ENCODE assay signal across 1 cellular context in the genomic region with DNA sequence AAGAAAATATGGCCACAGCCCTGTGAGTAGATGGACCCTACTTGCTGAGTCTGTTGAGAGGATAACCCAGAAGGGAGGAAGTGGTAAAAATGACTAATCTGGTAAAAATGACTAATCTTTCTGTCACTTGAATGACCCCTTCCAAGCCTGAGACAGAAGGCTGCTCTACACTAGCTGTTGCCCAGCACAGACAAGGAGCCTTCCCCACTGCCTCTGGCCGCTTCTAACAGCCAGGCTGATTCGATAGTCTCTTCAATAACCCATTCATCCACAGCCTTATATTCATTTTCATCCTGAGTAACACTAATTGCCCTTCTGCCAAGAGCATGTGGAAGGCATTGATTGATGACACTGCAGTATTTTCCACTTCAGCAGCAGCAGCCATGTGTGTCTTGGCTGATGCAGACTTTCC.
A peak's percentile ranks its signal among the peaks of the same experiment; 100 is the strongest.
TF ChIP-seq lines count a peak whose summit lies in the region.

No MANE protein-coding gene starts in this region.

TF ChIP-seq in K562, 482 proteins besides CTCF, POLR2A, EP300 and RAD21 (continued from another document and continues in another):
- TF ChIP-seq, protein P1, sequence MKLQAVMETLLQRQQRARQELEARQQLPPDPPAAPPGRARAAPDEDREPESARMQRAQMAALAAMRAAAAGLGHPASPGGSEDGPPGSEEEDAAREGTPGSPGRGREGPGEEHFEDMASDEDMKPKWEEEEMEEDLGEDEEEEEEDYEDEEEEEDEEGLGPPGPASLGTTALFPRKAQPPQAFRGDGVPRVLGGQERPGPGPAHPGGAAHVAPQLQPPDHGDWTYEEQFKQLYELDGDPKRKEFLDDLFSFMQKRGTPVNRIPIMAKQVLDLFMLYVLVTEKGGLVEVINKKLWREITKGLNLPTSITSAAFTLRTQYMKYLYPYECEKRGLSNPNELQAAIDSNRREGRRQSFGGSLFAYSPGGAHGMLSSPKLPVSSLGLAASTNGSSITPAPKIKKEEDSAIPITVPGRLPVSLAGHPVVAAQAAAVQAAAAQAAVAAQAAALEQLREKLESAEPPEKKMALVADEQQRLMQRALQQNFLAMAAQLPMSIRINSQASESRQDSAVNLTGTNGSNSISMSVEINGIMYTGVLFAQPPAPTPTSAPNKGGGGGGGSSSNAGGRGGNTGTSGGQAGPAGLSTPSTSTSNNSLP (IDR thresholded peaks at IDR 0.05; ENCODE audit: borderline replicate concordance, low read depth, low read length), result no peak
- TF ChIP-seq KLF6 (CRISPR knock-in tag; IDR thresholded peaks at IDR 0.05; ENCODE audit: borderline replicate concordance), result no peak
- no peak for TF ChIP-seq CBFA2T2 (conservative IDR thresholded peaks at IDR 0.05)
- TF ChIP-seq EHMT2 (IDR thresholded peaks at IDR 0.05), result no peak
- TF ChIP-seq, protein P2, sequence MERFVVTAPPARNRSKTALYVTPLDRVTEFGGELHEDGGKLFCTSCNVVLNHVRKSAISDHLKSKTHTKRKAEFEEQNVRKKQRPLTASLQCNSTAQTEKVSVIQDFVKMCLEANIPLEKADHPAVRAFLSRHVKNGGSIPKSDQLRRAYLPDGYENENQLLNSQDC (CRISPR knock-in tag; IDR thresholded peaks at IDR 0.05), result no peak
- TF ChIP-seq, protein P3, sequence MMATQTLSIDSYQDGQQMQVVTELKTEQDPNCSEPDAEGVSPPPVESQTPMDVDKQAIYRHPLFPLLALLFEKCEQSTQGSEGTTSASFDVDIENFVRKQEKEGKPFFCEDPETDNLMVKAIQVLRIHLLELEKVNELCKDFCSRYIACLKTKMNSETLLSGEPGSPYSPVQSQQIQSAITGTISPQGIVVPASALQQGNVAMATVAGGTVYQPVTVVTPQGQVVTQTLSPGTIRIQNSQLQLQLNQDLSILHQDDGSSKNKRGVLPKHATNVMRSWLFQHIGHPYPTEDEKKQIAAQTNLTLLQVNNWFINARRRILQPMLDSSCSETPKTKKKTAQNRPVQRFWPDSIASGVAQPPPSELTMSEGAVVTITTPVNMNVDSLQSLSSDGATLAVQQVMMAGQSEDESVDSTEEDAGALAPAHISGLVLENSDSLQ (IDR thresholded peaks at IDR 0.05), result peak; percentile 30; the same call in 1 of the 2 replicates
- no peak for TF ChIP-seq DIDO1 (tag; IDR thresholded peaks at IDR 0.05; ENCODE audit: low read depth)
- no peak for TF ChIP-seq GABPA (tag; conservative IDR thresholded peaks at IDR 0.05; ENCODE audit: low read depth)
- TF ChIP-seq, protein P4, sequence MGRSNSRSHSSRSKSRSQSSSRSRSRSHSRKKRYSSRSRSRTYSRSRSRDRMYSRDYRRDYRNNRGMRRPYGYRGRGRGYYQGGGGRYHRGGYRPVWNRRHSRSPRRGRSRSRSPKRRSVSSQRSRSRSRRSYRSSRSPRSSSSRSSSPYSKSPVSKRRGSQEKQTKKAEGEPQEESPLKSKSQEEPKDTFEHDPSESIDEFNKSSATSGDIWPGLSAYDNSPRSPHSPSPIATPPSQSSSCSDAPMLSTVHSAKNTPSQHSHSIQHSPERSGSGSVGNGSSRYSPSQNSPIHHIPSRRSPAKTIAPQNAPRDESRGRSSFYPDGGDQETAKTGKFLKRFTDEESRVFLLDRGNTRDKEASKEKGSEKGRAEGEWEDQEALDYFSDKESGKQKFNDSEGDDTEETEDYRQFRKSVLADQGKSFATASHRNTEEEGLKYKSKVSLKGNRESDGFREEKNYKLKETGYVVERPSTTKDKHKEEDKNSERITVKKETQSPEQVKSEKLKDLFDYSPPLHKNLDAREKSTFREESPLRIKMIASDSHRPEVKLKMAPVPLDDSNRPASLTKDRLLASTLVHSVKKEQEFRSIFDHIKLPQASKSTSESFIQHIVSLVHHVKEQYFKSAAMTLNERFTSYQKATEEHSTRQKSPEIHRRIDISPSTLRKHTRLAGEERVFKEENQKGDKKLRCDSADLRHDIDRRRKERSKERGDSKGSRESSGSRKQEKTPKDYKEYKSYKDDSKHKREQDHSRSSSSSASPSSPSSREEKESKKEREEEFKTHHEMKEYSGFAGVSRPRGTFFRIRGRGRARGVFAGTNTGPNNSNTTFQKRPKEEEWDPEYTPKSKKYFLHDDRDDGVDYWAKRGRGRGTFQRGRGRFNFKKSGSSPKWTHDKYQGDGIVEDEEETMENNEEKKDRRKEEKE (IDR thresholded peaks at IDR 0.05; ENCODE audit: borderline replicate concordance in 1 of 2, control insufficient read depth in 1 of 2, low read depth in 2 of 2, low read length in 1 of 2), result no peak
- TF ChIP-seq ZNF699 (CRISPR knock-in tag; IDR thresholded peaks at IDR 0.05; ENCODE audit: insufficient replicate concordance), result no peak
- TF ChIP-seq SMARCA4 (IDR thresholded peaks at IDR 0.05), result peak; percentile 59; the same call in 1 of the 2 replicates
- TF ChIP-seq ZNF274 (IDR thresholded peaks at IDR 0.05; ENCODE audit: borderline replicate concordance, low read depth, low read length), result no peak
- no peak for TF ChIP-seq POU5F1 (IDR thresholded peaks at IDR 0.05; ENCODE audit: borderline replicate concordance, low read depth, low read length, partially characterized antibody)
- peak in 1 of 3 experiments; percentile 20 for TF ChIP-seq YY1 (IDR thresholded peaks at IDR 0.05; ENCODE audit: borderline replicate concordance in 1 of 3, control insufficient read depth in 1 of 3, extremely low read depth in 1 of 3, insufficient read depth in 3 of 3, insufficient read length in 1 of 3, insufficient replicate concordance in 2 of 3, low read depth in 1 of 3, low read length in 2 of 3)
- TF ChIP-seq HDAC8 (tag; IDR thresholded peaks at IDR 0.05), result no peak
- TF ChIP-seq, protein P5, sequence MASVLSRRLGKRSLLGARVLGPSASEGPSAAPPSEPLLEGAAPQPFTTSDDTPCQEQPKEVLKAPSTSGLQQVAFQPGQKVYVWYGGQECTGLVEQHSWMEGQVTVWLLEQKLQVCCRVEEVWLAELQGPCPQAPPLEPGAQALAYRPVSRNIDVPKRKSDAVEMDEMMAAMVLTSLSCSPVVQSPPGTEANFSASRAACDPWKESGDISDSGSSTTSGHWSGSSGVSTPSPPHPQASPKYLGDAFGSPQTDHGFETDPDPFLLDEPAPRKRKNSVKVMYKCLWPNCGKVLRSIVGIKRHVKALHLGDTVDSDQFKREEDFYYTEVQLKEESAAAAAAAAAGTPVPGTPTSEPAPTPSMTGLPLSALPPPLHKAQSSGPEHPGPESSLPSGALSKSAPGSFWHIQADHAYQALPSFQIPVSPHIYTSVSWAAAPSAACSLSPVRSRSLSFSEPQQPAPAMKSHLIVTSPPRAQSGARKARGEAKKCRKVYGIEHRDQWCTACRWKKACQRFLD (CRISPR knock-in tag; IDR thresholded peaks at IDR 0.05), result 0 out of 2 replicates have a peak, but pooled peaks have one; percentile 17
- TF ChIP-seq POLR2H (tag; IDR thresholded peaks at IDR 0.05; ENCODE audit: low read depth), result no peak
- TF ChIP-seq L3MBTL2 (IDR thresholded peaks at IDR 0.05), result no peak
- no peak for TF ChIP-seq ZNF354B (CRISPR knock-in tag; IDR thresholded peaks at IDR 0.05)
- peak; percentile 64 for TF ChIP-seq MEIS2 (IDR thresholded peaks at IDR 0.05; ENCODE audit: partially characterized antibody)
- TF ChIP-seq ZFP30 (CRISPR knock-in tag; IDR thresholded peaks at IDR 0.05; ENCODE audit: borderline replicate concordance), result no peak
- TF ChIP-seq RBM25 (IDR thresholded peaks at IDR 0.05; ENCODE audit: low read depth, low read length, severe bottlenecking), result no peak
- no peak for TF ChIP-seq CTBP1 (IDR thresholded peaks at IDR 0.05; ENCODE audit: borderline replicate concordance)
- no peak for TF ChIP-seq ZNF644 (tag; IDR thresholded peaks at IDR 0.05; ENCODE audit: low read depth)
- TF ChIP-seq, protein P6, sequence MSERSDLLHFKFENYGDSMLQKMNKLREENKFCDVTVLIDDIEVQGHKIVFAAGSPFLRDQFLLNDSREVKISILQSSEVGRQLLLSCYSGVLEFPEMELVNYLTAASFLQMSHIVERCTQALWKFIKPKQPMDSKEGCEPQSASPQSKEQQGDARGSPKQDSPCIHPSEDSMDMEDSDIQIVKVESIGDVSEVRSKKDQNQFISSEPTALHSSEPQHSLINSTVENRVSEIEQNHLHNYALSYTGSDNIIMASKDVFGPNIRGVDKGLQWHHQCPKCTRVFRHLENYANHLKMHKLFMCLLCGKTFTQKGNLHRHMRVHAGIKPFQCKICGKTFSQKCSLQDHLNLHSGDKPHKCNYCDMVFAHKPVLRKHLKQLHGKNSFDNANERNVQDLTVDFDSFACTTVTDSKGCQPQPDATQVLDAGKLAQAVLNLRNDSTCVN (CRISPR knock-in tag; IDR thresholded peaks at IDR 0.05), result no peak
- TF ChIP-seq C11orf30 (IDR thresholded peaks at IDR 0.05; ENCODE audit: low read depth), result peak; percentile 79
- TF ChIP-seq, protein P7, sequence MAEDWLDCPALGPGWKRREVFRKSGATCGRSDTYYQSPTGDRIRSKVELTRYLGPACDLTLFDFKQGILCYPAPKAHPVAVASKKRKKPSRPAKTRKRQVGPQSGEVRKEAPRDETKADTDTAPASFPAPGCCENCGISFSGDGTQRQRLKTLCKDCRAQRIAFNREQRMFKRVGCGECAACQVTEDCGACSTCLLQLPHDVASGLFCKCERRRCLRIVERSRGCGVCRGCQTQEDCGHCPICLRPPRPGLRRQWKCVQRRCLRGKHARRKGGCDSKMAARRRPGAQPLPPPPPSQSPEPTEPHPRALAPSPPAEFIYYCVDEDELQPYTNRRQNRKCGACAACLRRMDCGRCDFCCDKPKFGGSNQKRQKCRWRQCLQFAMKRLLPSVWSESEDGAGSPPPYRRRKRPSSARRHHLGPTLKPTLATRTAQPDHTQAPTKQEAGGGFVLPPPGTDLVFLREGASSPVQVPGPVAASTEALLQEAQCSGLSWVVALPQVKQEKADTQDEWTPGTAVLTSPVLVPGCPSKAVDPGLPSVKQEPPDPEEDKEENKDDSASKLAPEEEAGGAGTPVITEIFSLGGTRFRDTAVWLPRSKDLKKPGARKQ (CRISPR knock-in tag; IDR thresholded peaks at IDR 0.05), result no peak
- no peak for TF ChIP-seq FOS (IDR thresholded peaks at IDR 0.05; ENCODE audit: extremely low read depth, insufficient read length)
- no peak for TF ChIP-seq BCL6 (CRISPR knock-in tag; IDR thresholded peaks at IDR 0.05)
- TF ChIP-seq CC2D1A (IDR thresholded peaks at IDR 0.05), result no peak
- no peak for TF ChIP-seq ZNF764 (CRISPR knock-in tag; IDR thresholded peaks at IDR 0.05; ENCODE audit: low read depth)
- TF ChIP-seq KHSRP (IDR thresholded peaks at IDR 0.05), result no peak
- no peak for TF ChIP-seq NFXL1 (CRISPR knock-in tag; IDR thresholded peaks at IDR 0.05)
- no peak for TF ChIP-seq JUNB (CRISPR knock-in tag; conservative IDR thresholded peaks at IDR 0.05)
- no peak for TF ChIP-seq SP2 (IDR thresholded peaks at IDR 0.05; ENCODE audit: extremely low read depth, low read depth, low read length, poor library complexity, severe bottlenecking)
- no peak for TF ChIP-seq RAD51 (IDR thresholded peaks at IDR 0.05; ENCODE audit: borderline replicate concordance, low read depth)
- peak; percentile 19 for TF ChIP-seq CBFA2T3 (IDR thresholded peaks at IDR 0.05)
- TF ChIP-seq CXXC5 (CRISPR knock-in tag; IDR thresholded peaks at IDR 0.05), result no peak
- TF ChIP-seq RCOR1 (IDR thresholded peaks at IDR 0.05; ENCODE audit: borderline replicate concordance in 1 of 2, low read depth in 2 of 2, low read length in 2 of 2), result 0 out of 4 replicates have a peak, but pooled peaks of 1 of the 2 experiments have one; percentile 4
- TF ChIP-seq RBM15 (IDR thresholded peaks at IDR 0.05; ENCODE audit: insufficient read depth, low read length), result no peak
- TF ChIP-seq, protein P8, sequence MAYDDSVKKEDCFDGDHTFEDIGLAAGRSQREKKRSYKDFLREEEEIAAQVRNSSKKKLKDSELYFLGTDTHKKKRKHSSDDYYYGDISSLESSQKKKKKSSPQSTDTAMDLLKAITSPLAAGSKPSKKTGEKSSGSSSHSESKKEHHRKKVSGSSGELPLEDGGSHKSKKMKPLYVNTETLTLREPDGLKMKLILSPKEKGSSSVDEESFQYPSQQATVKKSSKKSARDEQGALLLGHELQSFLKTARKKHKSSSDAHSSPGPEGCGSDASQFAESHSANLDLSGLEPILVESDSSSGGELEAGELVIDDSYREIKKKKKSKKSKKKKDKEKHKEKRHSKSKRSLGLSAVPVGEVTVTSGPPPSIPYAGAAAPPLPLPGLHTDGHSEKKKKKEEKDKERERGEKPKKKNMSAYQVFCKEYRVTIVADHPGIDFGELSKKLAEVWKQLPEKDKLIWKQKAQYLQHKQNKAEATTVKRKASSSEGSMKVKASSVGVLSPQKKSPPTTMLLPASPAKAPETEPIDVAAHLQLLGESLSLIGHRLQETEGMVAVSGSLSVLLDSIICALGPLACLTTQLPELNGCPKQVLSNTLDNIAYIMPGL (CRISPR knock-in tag; IDR thresholded peaks at IDR 0.05), result no peak
- no peak for TF ChIP-seq ZNF253 (CRISPR knock-in tag; conservative IDR thresholded peaks at IDR 0.05)
- TF ChIP-seq ETV1 (tag; conservative IDR thresholded peaks at IDR 0.05; ENCODE audit: low read depth), result no peak
- peak; percentile 84 for TF ChIP-seq SPI1 (IDR thresholded peaks at IDR 0.05; ENCODE audit: borderline replicate concordance, low read depth, low read length)
- peak; percentile 36; the same call in 1 of the 2 replicates for TF ChIP-seq MAFK (IDR thresholded peaks at IDR 0.05; ENCODE audit: low read length)
- TF ChIP-seq TCF3 (CRISPR knock-in tag; IDR thresholded peaks at IDR 0.05), result peak; percentile 24; the same call in 1 of the 2 replicates
- TF ChIP-seq ARNT (IDR thresholded peaks at IDR 0.05), result no peak
- 0 out of 4 replicates have a peak, but pooled peaks of 1 of the 2 experiments have one; percentile 13 for TF ChIP-seq KDM1A (IDR thresholded peaks at IDR 0.05)
- no peak for TF ChIP-seq ZKSCAN3 (CRISPR knock-in tag; IDR thresholded peaks at IDR 0.05)
- TF ChIP-seq, protein P9, sequence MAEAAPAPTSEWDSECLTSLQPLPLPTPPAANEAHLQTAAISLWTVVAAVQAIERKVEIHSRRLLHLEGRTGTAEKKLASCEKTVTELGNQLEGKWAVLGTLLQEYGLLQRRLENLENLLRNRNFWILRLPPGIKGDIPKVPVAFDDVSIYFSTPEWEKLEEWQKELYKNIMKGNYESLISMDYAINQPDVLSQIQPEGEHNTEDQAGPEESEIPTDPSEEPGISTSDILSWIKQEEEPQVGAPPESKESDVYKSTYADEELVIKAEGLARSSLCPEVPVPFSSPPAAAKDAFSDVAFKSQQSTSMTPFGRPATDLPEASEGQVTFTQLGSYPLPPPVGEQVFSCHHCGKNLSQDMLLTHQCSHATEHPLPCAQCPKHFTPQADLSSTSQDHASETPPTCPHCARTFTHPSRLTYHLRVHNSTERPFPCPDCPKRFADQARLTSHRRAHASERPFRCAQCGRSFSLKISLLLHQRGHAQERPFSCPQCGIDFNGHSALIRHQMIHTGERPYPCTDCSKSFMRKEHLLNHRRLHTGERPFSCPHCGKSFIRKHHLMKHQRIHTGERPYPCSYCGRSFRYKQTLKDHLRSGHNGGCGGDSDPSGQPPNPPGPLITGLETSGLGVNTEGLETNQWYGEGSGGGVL (CRISPR knock-in tag; IDR thresholded peaks at IDR 0.05), result no peak
- TF ChIP-seq, protein P10, sequence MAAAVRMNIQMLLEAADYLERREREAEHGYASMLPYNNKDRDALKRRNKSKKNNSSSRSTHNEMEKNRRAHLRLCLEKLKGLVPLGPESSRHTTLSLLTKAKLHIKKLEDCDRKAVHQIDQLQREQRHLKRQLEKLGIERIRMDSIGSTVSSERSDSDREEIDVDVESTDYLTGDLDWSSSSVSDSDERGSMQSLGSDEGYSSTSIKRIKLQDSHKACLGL (CRISPR knock-in tag; IDR thresholded peaks at IDR 0.05; ENCODE audit: borderline replicate concordance, poor library complexity, severe bottlenecking), result no peak
- TF ChIP-seq MTA2 (IDR thresholded peaks at IDR 0.05; ENCODE audit: low read depth), result no peak
- TF ChIP-seq FOXJ3 (CRISPR knock-in tag; IDR thresholded peaks at IDR 0.05), result no peak
- TF ChIP-seq TBL1XR1 (IDR thresholded peaks at IDR 0.05; ENCODE audit: low read length in 2 of 2), result no peak
- TF ChIP-seq MCM2 (IDR thresholded peaks at IDR 0.05; ENCODE audit: low read depth), result no peak
